Comparison of ENCODE assay signal across 8 cellular contexts in the genomic region with DNA sequence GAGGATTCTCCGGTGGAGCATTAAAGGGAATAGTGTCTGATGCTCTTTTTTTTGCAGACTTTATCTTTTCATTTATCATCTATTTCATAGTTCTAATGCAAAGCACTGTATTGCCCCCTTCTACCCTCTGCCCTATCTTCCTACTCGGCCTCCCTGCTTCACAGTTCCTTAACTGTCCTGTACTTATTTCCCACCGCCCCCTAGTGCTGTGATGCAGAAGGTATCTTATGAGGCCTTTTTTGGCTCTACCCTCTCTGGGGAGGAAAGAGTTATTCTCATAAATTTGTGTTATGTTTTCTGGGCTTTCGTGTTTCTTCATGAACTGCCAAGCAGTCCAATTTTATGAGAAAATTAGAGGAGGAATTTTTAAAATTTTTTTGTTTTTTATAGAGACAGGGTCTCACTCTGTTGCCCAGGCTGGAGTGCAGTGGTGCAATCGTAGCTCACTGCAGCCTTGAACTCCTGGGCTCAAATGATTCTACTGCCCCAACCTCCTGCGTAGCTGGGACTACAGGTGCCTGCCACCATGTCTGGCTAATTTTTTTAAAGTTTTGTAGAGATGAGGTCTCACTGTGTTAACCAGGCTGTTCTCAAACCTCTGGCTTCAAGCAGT. TPM values are rescaled to one million over a fixed set of nuclear protein-coding genes. Genes with fewer than 3 reads are reported as not detected.
DNase-seq lines count a peak whose midpoint lies in the region; ATAC-seq and TF ChIP-seq lines count a peak whose summit lies in the region.

No MANE protein-coding gene starts in this region.

- DNase-seq in AG10803 (ENCODE audit: low read depth) (peak; percentile 73), Panc1 (ENCODE audit: low read depth, low spot score) (no peak), heart right ventricle (peak in 1 of 2 donors; percentile 37), psoas muscle (no peak)
- peak; percentile 58 for DNase-seq in activated naive CD8-positive, alpha-beta T cell treated with anti-CD3 and anti-CD28 coated beads, Interleukin-2, amount 50 U/mL, for 24 hours

- H3K36me3 ChIP-seq in Panc1 (ENCODE audit: control insufficient read depth, insufficient read depth, low read length) (peaks cover 2% of the 10 kb centered on the region; the same call in 1 of the 2 replicates), heart right ventricle (peaks cover 0 to 38% (median 15%) of the 10 kb centered on the region in 9 donors), psoas muscle (ENCODE audit: insufficient read depth in 1 of 2, low read depth in 1 of 2) (peaks cover 0 to 24% of the 10 kb centered on the region in 2 donors)

- CTCF ChIA-PET in Panc1 (lab: Charles Lee) = interaction anchor here (0.8 kb wide), 1 partner anchor 74 kb away, joined by 5 read pairs; no protein-coding TSS in a partner anchor

- H3K36me3 Mint-ChIP-seq in IgD-negative memory B cell = peaks cover 3% of the 10 kb centered on the region
- peaks cover 27% of the 10 kb centered on the region for H3K36me3 Mint-ChIP-seq in activated naive CD8-positive, alpha-beta T cell treated with anti-CD3 and anti-CD28 coated beads, Interleukin-2, amount 50 U/mL, for 24 hours (ENCODE audit: low read depth)

- H3K4me1 Mint-ChIP-seq in IgD-negative memory B cell = peaks cover 12 to 25% (median 17%) of the 10 kb centered on the region in 3 donors
- peaks cover 36% of the 10 kb centered on the region for H3K4me1 Mint-ChIP-seq in activated naive CD8-positive, alpha-beta T cell treated with anti-CD3 and anti-CD28 coated beads, Interleukin-2, amount 50 U/mL, for 24 hours

- no peaks in the 10 kb centered on the region for H3K9me3 Mint-ChIP-seq in IgD-negative memory B cell
- no peaks in the 10 kb centered on the region for H3K9me3 Mint-ChIP-seq in activated naive CD8-positive, alpha-beta T cell treated with anti-CD3 and anti-CD28 coated beads, Interleukin-2, amount 50 U/mL, for 24 hours

- peak overlapping the region; percentile 96 to 100 (median 99) for H3K27ac Mint-ChIP-seq in IgD-negative memory B cell
- peak overlapping the region; percentile 100 for H3K27ac Mint-ChIP-seq in activated naive CD8-positive, alpha-beta T cell treated with anti-CD3 and anti-CD28 coated beads, Interleukin-2, amount 50 U/mL, for 24 hours

- in situ Hi-C loops in Panc1 (cut with HindIII; ENCODE audit: low pct_unique_long_range_greater_than_20kb, low sequenced_read_pairs) = no loop called here

- no peaks in the 10 kb centered on the region for H3K27me3 ChIP-seq in Panc1 (ENCODE audit: control insufficient read depth, insufficient read depth, low read length)
- no peaks in the 10 kb centered on the region for H3K27me3 ChIP-seq in heart right ventricle
- no peaks in the 10 kb centered on the region for H3K27me3 ChIP-seq in psoas muscle (ENCODE audit: insufficient read depth in 3 of 3, low read length in 2 of 3)

- peak overlapping the region; percentile 99 for H3K4me3 ChIP-seq in AG10803 (ENCODE audit: low read length)
- H3K4me3 ChIP-seq in Panc1 (ENCODE audit: low read depth in 2 of 2, low read length in 2 of 2) = peak overlapping the region; percentile 55 to 74
- H3K4me3 ChIP-seq in heart right ventricle = peak overlapping the region; percentile 36 to 88 (median 70)
- peak overlapping the region; percentile 81 for H3K4me3 ChIP-seq in psoas muscle

- peak overlapping the region; percentile 95 to 100 (median 100) for H3K4me3 Mint-ChIP-seq in IgD-negative memory B cell
- H3K4me3 Mint-ChIP-seq in activated naive CD8-positive, alpha-beta T cell treated with anti-CD3 and anti-CD28 coated beads, Interleukin-2, amount 50 U/mL, for 24 hours = peak overlapping the region; percentile 100

- peak; percentile 77 for TF ChIP-seq CTCF in AG10803 (conservative IDR thresholded peaks at IDR 0.05; ENCODE audit: low read length)
- peak; percentile 76 for TF ChIP-seq CTCF in Panc1 (IDR thresholded peaks at IDR 0.05)
- TF ChIP-seq CTCF in heart right ventricle (IDR thresholded peaks at IDR 0.05) = peak; percentile 36 to 72 (median 55)
- TF ChIP-seq CTCF in psoas muscle (IDR thresholded peaks at IDR 0.05) = peak; percentile 49

- H3K27me3 Mint-ChIP-seq in IgD-negative memory B cell = peaks cover 3% of the 10 kb centered on the region
- no peaks in the 10 kb centered on the region for H3K27me3 Mint-ChIP-seq in activated naive CD8-positive, alpha-beta T cell treated with anti-CD3 and anti-CD28 coated beads, Interleukin-2, amount 50 U/mL, for 24 hours

- H3K4me1 ChIP-seq in Panc1 (ENCODE audit: control insufficient read depth, insufficient read depth, low read length) = peaks cover 6% of the 10 kb centered on the region; the same call in 1 of the 2 replicates
- H3K4me1 ChIP-seq in heart right ventricle = peaks cover 3 to 26% (median 21%) of the 10 kb centered on the region in 9 donors
- H3K4me1 ChIP-seq in psoas muscle = peaks cover 15% of the 10 kb centered on the region

- 25 to 27% methylated on average over 6 of the region's 6 CpGs for WGBS in heart right ventricle, 2 donors
- 23 to 30% (median 24%) methylated on average over 6 of the region's 6 CpGs for WGBS in psoas muscle, 3 donors

- ATAC-seq in GM18861 (IDR thresholded peaks at IDR 0.05; ENCODE audit: unreplicated experiment) = peak; percentile 34
- ATAC-seq in Panc1 = 0 out of 2 replicates have a peak, but pooled peaks have one; percentile 53
- peak; percentile 50 for ATAC-seq in activated naive CD8-positive, alpha-beta T cell treated with anti-CD3 and anti-CD28 coated beads, Interleukin-2, amount 50 U/mL, for 24 hours
- ATAC-seq in heart right ventricle = peak in 7 of 8 donors; percentile 32 to 54 (median 47)
- ATAC-seq in psoas muscle = peak; percentile 30 to 60 (median 32)
- ATAC-seq in HG03025 (IDR thresholded peaks at IDR 0.05; ENCODE audit: low FRiP score, unreplicated experiment) = no peak

- peak overlapping the region; percentile 78 for H3K27ac ChIP-seq in Panc1 (ENCODE audit: low read length)
- peak overlapping the region in 9 of 10 donors; percentile 83 to 99 (median 91) for H3K27ac ChIP-seq in heart right ventricle
- peak overlapping the region; percentile 94 for H3K27ac ChIP-seq in psoas muscle

- intact Hi-C loops in Panc1 (cut with micrococcal nuclease; ENCODE audit: unreplicated experiment) (no loop called here), heart right ventricle (cut with DNase I) (loop anchor here in 2 of 10 donors (2.0 kb wide), 2 partner anchors 17 to 19 kb away; partner anchors contain the start of gene FKBP4 (in 1 of the 2)), psoas muscle (cut with DNase I) (no loop called here)

- POLR2A ChIA-PET in Panc1 (lab: Charles Lee) = no interaction called here

- no peaks in the 10 kb centered on the region for H3K9me3 ChIP-seq in Panc1 (ENCODE audit: control insufficient read depth, insufficient read depth, low read depth, low read length)
- H3K9me3 ChIP-seq in heart right ventricle = no peaks in the 10 kb centered on the region
- no peaks in the 10 kb centered on the region for H3K9me3 ChIP-seq in psoas muscle

- no TSS peak for BruUV-seq in Panc1 (replicated peaks; lab: Mats Ljungman, UMichigan)

RNA-seq across cellular contexts. Expression of gene ITFG2, which starts 1.2 kb away (rescaled TPM):
- 57.9 TPM for polyA plus RNA-seq in IgD-negative memory B cell
- total RNA-seq in Panc1 (2021; ENCODE audit: unreplicated experiment) = 17.4 TPM
- polyA plus RNA-seq in Panc1 (2012; ENCODE audit: insufficient read length) = 21.8 TPM
- 10 to 100 TPM; 10.9 to 20.4 (median 13.3) TPM for total RNA-seq in heart right ventricle
- polyA plus RNA-seq in heart right ventricle = 10 to 100 TPM; 10.4 to 30.3 TPM
- 10 to 100 TPM in 2 of 4 donors, 1 to 10 TPM in 2; 5.1 to 12.0 (median 9.3) TPM for total RNA-seq in psoas muscle
- 10 to 100 TPM in 1 of 3 donors, 1 to 10 TPM in 2; 7.8 to 12.8 (median 8.8) TPM for polyA plus RNA-seq in psoas muscle

RNA-seq across cellular contexts. Expression of gene FKBP4, which starts 18.9 kb away (rescaled TPM):
- 31.9 TPM for polyA plus RNA-seq in IgD-negative memory B cell
- 64.9 TPM for total RNA-seq in Panc1 (2021; ENCODE audit: unreplicated experiment)
- 82.4 TPM for polyA plus RNA-seq in Panc1 (2012; ENCODE audit: insufficient read length)
- 10 to 100 TPM; 26.7 to 65.8 (median 49.1) TPM for total RNA-seq in heart right ventricle
- polyA plus RNA-seq in heart right ventricle = 10 to 100 TPM; 18.7 to 54.4 TPM
- 100 to 1,000 TPM in 2 of 4 donors, 10 to 100 TPM in 2; 80.7 to 122 (median 92.0) TPM for total RNA-seq in psoas muscle
- polyA plus RNA-seq in psoas muscle = 100 to 1,000 TPM in 1 of 3 donors, 10 to 100 TPM in 2; 62.4 to 116 (median 86.2) TPM

RNA-seq across cellular contexts. Expression of gene NRIP2, which starts 21.2 kb away (rescaled TPM):
- polyA plus RNA-seq in IgD-negative memory B cell (1.7 TPM), heart right ventricle (1 to 10 TPM; 2.3 to 4.0 TPM), psoas muscle (1 to 10 TPM; 1.0 to 1.3 (median 1.3) TPM)
- total RNA-seq in Panc1 (2021; ENCODE audit: unreplicated experiment) (not detected), heart right ventricle (1 to 10 TPM; 1.4 to 3.6 (median 2.5) TPM), psoas muscle (1 to 10 TPM in 2 of 4 donors, under 1 TPM in 2; 0.96 to 2.4 (median 1.1) TPM)
- polyA plus RNA-seq in Panc1 (2012; ENCODE audit: insufficient read length) = 0.57 TPM

RNA-seq across cellular contexts. Expression of gene TEX52, which starts 43.2 kb away (rescaled TPM):
- polyA plus RNA-seq in IgD-negative memory B cell (not detected), heart right ventricle (not detected), psoas muscle (not detected)
- total RNA-seq in Panc1 (2021; ENCODE audit: unreplicated experiment) (not detected), heart right ventricle (not detected), psoas muscle (not detected)
- polyA plus RNA-seq in Panc1 (2012; ENCODE audit: insufficient read length) = not detected

Comparison
In these comparisons a context has a peak if more than half of its experiments do, and no peak if none do; other contexts are left out.
1. DNase-seq: peak in AG10803 (single experiment) and activated naive CD8-positive, alpha-beta T cell treated with anti-CD3 and anti-CD28 coated beads, Interleukin-2, amount 50 U/mL, for 24 hours (single experiment); none in Panc1 (single experiment) and psoas muscle (0 of 2).
2. Peak in every context shown above with its lines, with median percentiles within 50 percentile points of each other: H3K4me3 ChIP-seq, CTCF ChIP-seq and H3K27ac ChIP-seq.